14 cellular contexts compared by ENCODE assay signal in genomic region chr17:28819582-28819981, GRCh38.
"Had no signal": no experiment of that assay in that cellular context is flagged by ENCODE, and none has a peak within 500 bp of the region (broad histone marks: within the 10 kb centered on the region; RNA-seq: fewer than 3 reads in every experiment).

No MANE protein-coding gene starts in this region.

- H3K27ac Mint-ChIP-seq: activated naive CD4-positive, alpha-beta T cell treated with anti-CD3 and anti-CD28 coated beads, Interleukin-2, amount 50 U/mL, for 72 hours; natural killer cell had no signal

- ATAC-seq: activated naive CD4-positive, alpha-beta T cell treated with anti-CD3 and anti-CD28 coated beads, Interleukin-2, amount 50 U/mL, for 72 hours; foreskin keratinocyte; natural killer cell had no signal

- H3K4me1 ChIP-seq: foreskin keratinocyte, left ventricle myocardium inferior had no signal

- H3K9me3 Mint-ChIP-seq: activated naive CD4-positive, alpha-beta T cell treated with anti-CD3 and anti-CD28 coated beads, Interleukin-2, amount 50 U/mL, for 72 hours; natural killer cell had no signal

- H3K36me3 ChIP-seq: left ventricle myocardium inferior, thyroid gland had no signal

- DNase-seq: activated CD4-positive, alpha-beta T cell treated with anti-CD3 and anti-CD28 coated beads, Interleukin-2, amount 50 U/mL, for 1 hour; activated CD4-positive, CD25-positive, alpha-beta regulatory T cell treated with anti-CD3 and anti-CD28 coated beads, Interleukin-2, amount 50 U/mL, for 72 hours; activated CD8-positive, alpha-beta memory T cell treated with anti-CD3 and anti-CD28 coated beads, Interleukin-2, amount 50 U/mL, for 48 hours; activated gamma-delta T cell; amniotic stem cell; foreskin keratinocyte; left ventricle myocardium inferior; mesenchymal stem cell; natural killer cell; stimulated activated naive CD4-positive, alpha-beta T cell treated with Interleukin-2 at 50 U/mL for 16 hours; T1000; thyroid gland had no signal

- H3K27ac ChIP-seq: foreskin keratinocyte, left ventricle myocardium inferior, thyroid gland had no signal

- FAIRE-seq: colon had no signal

- H3K4me3 ChIP-seq: left ventricle myocardium inferior, thyroid gland had no signal

- H3K9me3 ChIP-seq: left ventricle myocardium inferior, thyroid gland had no signal

- H3K36me3 Mint-ChIP-seq: activated naive CD4-positive, alpha-beta T cell treated with anti-CD3 and anti-CD28 coated beads, Interleukin-2, amount 50 U/mL, for 72 hours; natural killer cell had no signal

- H3K27me3 ChIP-seq: foreskin keratinocyte, thyroid gland had no signal

- H3K4me3 Mint-ChIP-seq: natural killer cell had no signal
